10 cellular contexts compared by ENCODE assay signal in genomic region chr5:139251281-139251687, GRCh38. TPM values are rescaled to one million over a fixed set of nuclear protein-coding genes. Genes with fewer than 3 reads are reported as not detected.
A peak's percentile ranks its signal among the peaks of the same experiment; 100 is the strongest.
DNase-seq lines count a peak whose midpoint lies in the region; ATAC-seq and TF ChIP-seq lines count a peak whose summit lies in the region.
"Had no signal": no experiment of that assay in that cellular context is flagged by ENCODE, and none has a peak within 500 bp of the region (broad histone marks: within the 10 kb centered on the region; RNA-seq: fewer than 3 reads in every experiment).

No MANE protein-coding gene starts in this region.

- ATAC-seq in HG02642 (IDR thresholded peaks at IDR 0.05; ENCODE audit: poor library complexity, unreplicated experiment) (no peak), GM19397 (IDR thresholded peaks at IDR 0.05; ENCODE audit: unreplicated experiment) (no peak)

- H3K36me3 ChIP-seq in left ventricle myocardium inferior: no peaks in the 10 kb centered on the region
- no peaks in the 10 kb centered on the region for H3K36me3 ChIP-seq in esophagus squamous epithelium
- H3K36me3 ChIP-seq in stomach: no peaks in the 10 kb centered on the region
- H3K36me3 ChIP-seq: thoracic aorta had no signal

- TF ChIP-seq EP300 in stomach (IDR thresholded peaks at IDR 0.05): no peak

- H3K9me3 ChIP-seq in left ventricle myocardium inferior (replicated peaks) (no peaks in the 10 kb centered on the region), esophagus squamous epithelium (no peaks in the 10 kb centered on the region), stomach (no peaks in the 10 kb centered on the region)
- H3K9me3 ChIP-seq: thoracic aorta had no signal

- no peak overlapping the region for H3K4me3 ChIP-seq in left ventricle myocardium inferior
- no peak overlapping the region for H3K4me3 ChIP-seq in esophagus squamous epithelium
- H3K4me3 ChIP-seq in stomach: no peak overlapping the region
- H3K4me3 ChIP-seq: thoracic aorta had no signal

- H3K4me1 ChIP-seq in left ventricle myocardium inferior (no peaks in the 10 kb centered on the region), esophagus squamous epithelium (peaks cover 0 to 4% (median 0%) of the 10 kb centered on the region in 3 donors), stomach (peaks cover 0 to 6% (median 2%) of the 10 kb centered on the region in 4 donors)
- H3K4me1 ChIP-seq: parathyroid adenoma had no signal

- H3K27me3 ChIP-seq in left ventricle myocardium inferior (ENCODE audit: low read depth) (no peaks in the 10 kb centered on the region), esophagus squamous epithelium (no peaks in the 10 kb centered on the region), stomach (no peaks in the 10 kb centered on the region)

- intact Hi-C loops in left ventricle myocardium inferior (cut with micrococcal nuclease) (loop anchor here (10.0 kb wide), 1 partner anchor 156 kb away; no protein-coding TSS in a partner anchor), cardiac septum (cut with DNase I) (no loop called here), esophagus squamous epithelium (cut with DNase I) (no loop called here), stomach (cut with DNase I; ENCODE audit: low total_unique reads) (loop anchor here (10.0 kb wide), 1 partner anchor 146 kb away; no protein-coding TSS in a partner anchor)

- no peak for TF ChIP-seq POLR2A in esophagus squamous epithelium (IDR thresholded peaks at IDR 0.05)
- no peak for TF ChIP-seq POLR2A in stomach (IDR thresholded peaks at IDR 0.05)

- peak; percentile 34 for TF ChIP-seq CTCF in left ventricle myocardium inferior (IDR thresholded peaks at IDR 0.05; ENCODE audit: borderline replicate concordance)
- peak; percentile 21; the same call in 1 of the 2 replicates for TF ChIP-seq CTCF in VCaP (conservative IDR thresholded peaks at IDR 0.05)
- TF ChIP-seq CTCF in esophagus squamous epithelium (IDR thresholded peaks at IDR 0.05): peak in 4 of 6 experiments; percentile 10 to 41 (median 30)
- no peak for TF ChIP-seq CTCF in stomach (IDR thresholded peaks at IDR 0.05)

- no peak for DNase-seq in left ventricle myocardium inferior
- no peak for DNase-seq in cardiac septum (ENCODE audit: low spot score)
- DNase-seq in esophagus squamous epithelium (lab: John Stamatoyannopoulos, UW): no peak
- no peak for DNase-seq in stomach
- no peak for DNase-seq in NCI-H1048 (lab: John Stamatoyannopoulos, UW)

- 33 to 55% methylated on average over 3 of the region's 3 CpGs for WGBS in esophagus squamous epithelium, 2 donors
- 41 to 63% (median 52%) methylated on average over 3 of the region's 3 CpGs for WGBS in stomach, 5 donors

- no peak overlapping the region for H3K27ac ChIP-seq in left ventricle myocardium inferior (replicated peaks)
- H3K27ac ChIP-seq in VCaP: no peak overlapping the region
- no peak overlapping the region for H3K27ac ChIP-seq in esophagus squamous epithelium
- H3K27ac ChIP-seq in stomach: no peak overlapping the region
- H3K27ac ChIP-seq: parathyroid adenoma, thoracic aorta had no signal

RNA-seq across cellular contexts. Expression of gene MATR3, which starts 42.3 kb away (rescaled TPM):
- total RNA-seq in left ventricle myocardium inferior (121 TPM), cardiac septum (170 TPM), esophagus squamous epithelium (100 to 1,000 TPM; 103 to 185 (median 147) TPM), stomach (100 to 1,000 TPM in 4 of 5 donors, 10 to 100 TPM in 1; 73.6 to 352 (median 176) TPM)
- 10 to 100 TPM; 68.2 to 86.0 (median 73.9) TPM for polyA plus RNA-seq in stomach

RNA-seq across cellular contexts. Expression of gene SIL1, which starts 53.1 kb away (rescaled TPM):
- total RNA-seq in left ventricle myocardium inferior (39.3 TPM), cardiac septum (43.1 TPM), esophagus squamous epithelium (10 to 100 TPM; 18.0 to 34.6 (median 18.3) TPM), stomach (10 to 100 TPM; 22.2 to 60.0 (median 31.8) TPM)
- polyA plus RNA-seq in stomach: 10 to 100 TPM; 26.7 to 83.6 (median 74.6) TPM

Comparison
In these comparisons a context has a peak if more than half of its experiments do, and no peak if none do; other contexts are left out.
1. intact Hi-C loops: an anchor here in left ventricle myocardium inferior (10.0 kb wide) and stomach (10.0 kb wide); none called in cardiac septum and esophagus squamous epithelium.
2. CTCF ChIP-seq: peak in left ventricle myocardium inferior (single experiment), VCaP (single experiment) and esophagus squamous epithelium (4 of 6); none in stomach (0 of 7).